In genomic region chr20:44496976-44497375, GRCh38 we compare ENCODE assay signal across 9 cellular contexts. TPM values are rescaled to one million over a fixed set of nuclear protein-coding genes. Genes with fewer than 3 reads are reported as not detected.
DNase-seq lines count a peak whose midpoint lies in the region; TF ChIP-seq lines count a peak whose summit lies in the region.
"Had no signal": no experiment of that assay in that cellular context is flagged by ENCODE, and none has a peak within 500 bp of the region (broad histone marks: within the 10 kb centered on the region; RNA-seq: fewer than 3 reads in every experiment).

No MANE protein-coding gene starts in this region.

- H3K27ac Mint-ChIP-seq in MCF 10A (ENCODE audit: low read depth, unreplicated experiment) (peak overlapping the region; percentile 84), mesothelial cell of epicardium (no peak overlapping the region)
- peak overlapping the region; percentile 80 for H3K27ac Mint-ChIP-seq in activated naive CD8-positive, alpha-beta T cell treated with anti-CD3 and anti-CD28 coated beads for 36 hours

- H3K9me3 Mint-ChIP-seq in MCF 10A (ENCODE audit: unreplicated experiment) = no peaks in the 10 kb centered on the region
- H3K9me3 Mint-ChIP-seq in activated naive CD8-positive, alpha-beta T cell treated with anti-CD3 and anti-CD28 coated beads for 36 hours = no peaks in the 10 kb centered on the region
- H3K9me3 Mint-ChIP-seq in mesothelial cell of epicardium = no peaks in the 10 kb centered on the region

- H3K9me3 ChIP-seq in breast epithelium = no peaks in the 10 kb centered on the region
- no peaks in the 10 kb centered on the region for H3K9me3 ChIP-seq in vagina

- H3K27ac ChIP-seq in breast epithelium (no peak overlapping the region), vagina (peak overlapping the region; percentile 88)

- H3K4me1 Mint-ChIP-seq in MCF 10A (ENCODE audit: insufficient read depth, unreplicated experiment) (peaks cover 42% of the 10 kb centered on the region), mesothelial cell of epicardium (no peaks in the 10 kb centered on the region)
- H3K4me1 Mint-ChIP-seq in activated naive CD8-positive, alpha-beta T cell treated with anti-CD3 and anti-CD28 coated beads for 36 hours = peaks cover 28% of the 10 kb centered on the region

- H3K4me3 ChIP-seq in breast epithelium (no peak overlapping the region), vagina (no peak overlapping the region)

- peaks cover 85% of the 10 kb centered on the region for H3K36me3 Mint-ChIP-seq in MCF 10A (ENCODE audit: insufficient read depth, unreplicated experiment)
- H3K36me3 Mint-ChIP-seq in activated naive CD8-positive, alpha-beta T cell treated with anti-CD3 and anti-CD28 coated beads for 36 hours = peaks cover 41% of the 10 kb centered on the region
- peaks cover 37% of the 10 kb centered on the region for H3K36me3 Mint-ChIP-seq in mesothelial cell of epicardium

- intact Hi-C loops in MCF 10A (cut with micrococcal nuclease) = loop anchor here (2.0 kb wide), 1 partner anchor 26 kb away; the partner anchor contains the start of gene SERINC3
- intact Hi-C loops in breast epithelium (cut with DNase I; ENCODE audit: low total_unique reads) = loop anchor here (2.0 kb wide), 1 partner anchor 20 kb away; no protein-coding TSS in a partner anchor
- intact Hi-C loops in vagina (cut with DNase I) = no loop called here

- BruUV-seq in MCF 10A (replicated peaks; lab: Mats Ljungman, UMichigan) = no TSS peak

- no peak overlapping the region for H3K4me3 Mint-ChIP-seq in MCF 10A (ENCODE audit: unreplicated experiment)
- no peak overlapping the region for H3K4me3 Mint-ChIP-seq in activated naive CD8-positive, alpha-beta T cell treated with anti-CD3 and anti-CD28 coated beads for 36 hours
- no peak overlapping the region for H3K4me3 Mint-ChIP-seq in mesothelial cell of epicardium

- CTCF ChIA-PET in MCF 10A (lab: Yijun Ruan, JAX) = interaction anchor here (4.0 kb wide), 1 partner anchor 113 kb away, joined by 19 read pairs; no protein-coding TSS in a partner anchor

- TF ChIP-seq CTCF in MCF 10A (IDR thresholded peaks at IDR 0.05; ENCODE audit: unreplicated experiment) (no peak), breast epithelium (IDR thresholded peaks at IDR 0.05) (no peak), vagina (IDR thresholded peaks at IDR 0.05) (no peak), mesothelial cell of epicardium (IDR thresholded peaks at IDR 0.05; ENCODE audit: unreplicated experiment) (no peak)

- no peaks in the 10 kb centered on the region for H3K27me3 ChIP-seq in breast epithelium
- H3K27me3 ChIP-seq in vagina = no peaks in the 10 kb centered on the region

- no peaks in the 10 kb centered on the region for H3K27me3 Mint-ChIP-seq in MCF 10A (ENCODE audit: insufficient read depth, unreplicated experiment)
- no peaks in the 10 kb centered on the region for H3K27me3 Mint-ChIP-seq in activated naive CD8-positive, alpha-beta T cell treated with anti-CD3 and anti-CD28 coated beads for 36 hours
- no peaks in the 10 kb centered on the region for H3K27me3 Mint-ChIP-seq in mesothelial cell of epicardium (ENCODE audit: low read depth)

- H3K4me1 ChIP-seq in breast epithelium = no peaks in the 10 kb centered on the region
- peaks cover 43% of the 10 kb centered on the region for H3K4me1 ChIP-seq in vagina

- H3K36me3 ChIP-seq in breast epithelium = peaks cover under 1% of the 10 kb centered on the region
- peaks cover 0 to 65% of the 10 kb centered on the region in 2 donors for H3K36me3 ChIP-seq in vagina

- DNase-seq in MCF 10A (ENCODE audit: unreplicated experiment) (peak; percentile 85), breast epithelium (ENCODE audit: low spot score in 2 of 2) (no peak), left kidney (ENCODE audit: low read depth, low spot score) (peak; percentile 6), vagina (ENCODE audit: extremely low spot score in 2 of 2) (no peak), DMS 273 treated with DMSO at 0.1 percent for 48 hours (lab: John Stamatoyannopoulos, UW) (no peak), mesothelial cell of epicardium (ENCODE audit: low spot score in 2 of 2, unreplicated experiment in 2 of 2) (no peak), germinal center (ENCODE audit: low spot score) (no peak)
- DNase-seq in activated naive CD8-positive, alpha-beta T cell treated with anti-CD3 and anti-CD28 coated beads for 36 hours = no peak
- DNase-seq: left cardiac atrium had no signal

- TF ChIP-seq POLR2A in breast epithelium (IDR thresholded peaks at IDR 0.05) = no peak
- TF ChIP-seq POLR2A in vagina (IDR thresholded peaks at IDR 0.05) = no peak

- POLR2A ChIA-PET in MCF 10A (lab: Yijun Ruan, JAX) = interaction anchor here (1.0 to 4.7 kb wide), 7 partner anchors 9 to 112 kb away, joined by 3 to 56 read pairs (median 12); partner anchors contain the start of genes SERINC3 and TTPAL

RNA-seq across cellular contexts. Expression of gene TTPAL, which starts 21.3 kb away (rescaled TPM):
- 34.1 and 35.4 TPM in 2 replicates for total RNA-seq in MCF 10A (2022)
- 10 to 100 TPM; 13.5 to 40.8 (median 14.7) TPM for total RNA-seq in breast epithelium
- 10 to 100 TPM; 30.1 to 31.4 TPM for total RNA-seq in activated naive CD8-positive, alpha-beta T cell treated with anti-CD3 and anti-CD28 coated beads for 36 hours
- total RNA-seq in vagina = 16.0 TPM
- 20.5 to 22.5 TPM (median 22.4 TPM) in 3 replicates for total RNA-seq in mesothelial cell of epicardium

RNA-seq across cellular contexts. Expression of gene SERINC3, which starts 24.9 kb away (rescaled TPM):
- total RNA-seq in MCF 10A (2022) = 104 and 126 TPM in 2 replicates
- total RNA-seq in breast epithelium = 100 to 1,000 TPM in 2 of 3 donors, 10 to 100 TPM in 1; 91.1 to 254 (median 100) TPM
- 10 to 100 TPM; 38.8 to 43.6 TPM for total RNA-seq in activated naive CD8-positive, alpha-beta T cell treated with anti-CD3 and anti-CD28 coated beads for 36 hours
- 77.3 TPM for total RNA-seq in vagina
- total RNA-seq in mesothelial cell of epicardium = 42.0 to 45.0 TPM (median 42.9 TPM) in 3 replicates

Comparison
In these comparisons a context has a peak if more than half of its experiments do, and no peak if none do; other contexts are left out.
1. DNase-seq: peak in MCF 10A (single experiment) and left kidney (single experiment); none in breast epithelium (0 of 2), activated naive CD8-positive, alpha-beta T cell treated with anti-CD3 and anti-CD28 coated beads for 36 hours (single experiment), vagina (0 of 2), DMS 273 treated with DMSO at 0.1 percent for 48 hours (single experiment), mesothelial cell of epicardium (0 of 2) and germinal center (single experiment).